Comparison of ENCODE assay signal across 8 cellular contexts in genomic region chr4:37826282-37827029, GRCh38. TPM values are rescaled to one million over a fixed set of nuclear protein-coding genes. Genes with fewer than 3 reads are reported as not detected.
DNase-seq lines count a peak whose midpoint lies in the region; ATAC-seq and TF ChIP-seq lines count a peak whose summit lies in the region.

Gene PGM2 (plus strand): TSS chr4:37826686. CDS start chr4:37826733, 47 bp downstream.

- no peak within 1 kb of the TSS for H4K8ac ChIP-seq in H9 (replicated peaks; ENCODE audit: insufficient read length, low read depth, low read length)

- H3K56ac ChIP-seq in H9 (ENCODE audit: insufficient read length, low read depth, low read length), result no peak within 1 kb of the TSS

- H3K79me1 ChIP-seq in H9 (ENCODE audit: insufficient read depth, low read depth, low read length, poor library complexity, severe bottlenecking), result no peaks in the 10 kb centered on the region

- DNase-seq in GM03348 (ENCODE audit: low spot score), result peak; percentile 94
- peak; percentile 92 for DNase-seq in H9
- DNase-seq in MG63, result peak; percentile 86
- DNase-seq in SK-N-DZ (ENCODE audit: low spot score), result peak; percentile 73
- peak; percentile 92 for DNase-seq in activated naive CD4-positive, alpha-beta T cell treated with anti-CD3 and anti-CD28 coated beads for 36 hours
- DNase-seq in globus pallidus (ENCODE audit: low spot score), result peak; percentile 77
- DNase-seq in omental fat pad (ENCODE audit: low spot score), result peak; percentile 68
- DNase-seq in testis, result peak; percentile 92

- H2BK20ac ChIP-seq in H9 (ENCODE audit: low read depth, low read length, poor library complexity, severe bottlenecking), result no peak within 1 kb of the TSS

- peak; percentile 58 for TF ChIP-seq POLR2A in testis (IDR thresholded peaks at IDR 0.05)

- peaks cover 24% of the 10 kb centered on the region for H3K27me3 Mint-ChIP-seq in H9 (ENCODE audit: low read depth)
- H3K27me3 Mint-ChIP-seq in activated naive CD4-positive, alpha-beta T cell treated with anti-CD3 and anti-CD28 coated beads for 36 hours (ENCODE audit: low read depth), result no peaks in the 10 kb centered on the region

- peak within 1 kb of the TSS; percentile 76 for H3K14ac ChIP-seq in H9 (ENCODE audit: insufficient read depth, low read length)

- CTCF ChIA-PET in activated naive CD4-positive, alpha-beta T cell treated with anti-CD3 and anti-CD28 coated beads for 36 hours (lab: Charles Lee), result interaction anchor here (0.9 to 1.4 kb wide), 2 partner anchors 22 to 25 kb away, joined by 3 read pairs; no protein-coding TSS in a partner anchor

- H3K27me3 ChIP-seq in H9 (ENCODE audit: insufficient read depth, low read length), result no peaks in the 10 kb centered on the region; the same call in 1 of the 2 replicates
- H3K27me3 ChIP-seq in MG63, result no peaks in the 10 kb centered on the region
- no peaks in the 10 kb centered on the region for H3K27me3 ChIP-seq in testis

- H3T11ph ChIP-seq in H9 (ENCODE audit: low read length), result no peak within 1 kb of the TSS

- H3K4me1 ChIP-seq in H9 (ENCODE audit: insufficient read depth, low read length) (0 out of 2 replicates have a peak, but pooled peaks cover 2% of the 10 kb centered on the region), testis (peaks cover 20% of the 10 kb centered on the region)

- H3K18ac ChIP-seq in H9 (ENCODE audit: insufficient read length, low read depth, low read length), result peak within 1 kb of the TSS; percentile 66

- no peak within 1 kb of the TSS for H2BK5ac ChIP-seq in H9 (ENCODE audit: insufficient read length, low read length)

- peak within 1 kb of the TSS; percentile 78 for H3K4me2 ChIP-seq in H9 (ENCODE audit: insufficient read depth, insufficient read length, low read length)

- no peak within 1 kb of the TSS for H4K91ac ChIP-seq in H9 (ENCODE audit: insufficient read length, low read depth, low read length)

- peaks cover 16% of the 10 kb centered on the region for H3K23me2 ChIP-seq in H9 (ENCODE audit: insufficient read length, low read depth, low read length, poor library complexity, severe bottlenecking)

- no peaks in the 10 kb centered on the region for H3K79me2 ChIP-seq in H9 (ENCODE audit: insufficient read depth, low read length)

- peak within 1 kb of the TSS; percentile 81 to 85 for H3K4me3 Mint-ChIP-seq in H9
- peak within 1 kb of the TSS; percentile 100 for H3K4me3 Mint-ChIP-seq in activated naive CD4-positive, alpha-beta T cell treated with anti-CD3 and anti-CD28 coated beads for 36 hours

- no peaks in the 10 kb centered on the region for H4K20me1 ChIP-seq in H9 (ENCODE audit: control insufficient read depth, insufficient read depth, insufficient read length)

- peaks cover 17 to 21% of the 10 kb centered on the region in 2 experiments for H3K4me1 Mint-ChIP-seq in H9
- peaks cover 33% of the 10 kb centered on the region for H3K4me1 Mint-ChIP-seq in activated naive CD4-positive, alpha-beta T cell treated with anti-CD3 and anti-CD28 coated beads for 36 hours (ENCODE audit: low read depth)

- peaks cover 11 to 17% (median 17%) of the 10 kb centered on the region in 3 experiments; a peak in 6 of 7 replicates for H3K36me3 Mint-ChIP-seq in H9 (ENCODE audit: insufficient read depth in 1 of 3, low read depth in 3 of 3)
- peaks cover 25% of the 10 kb centered on the region for H3K36me3 Mint-ChIP-seq in activated naive CD4-positive, alpha-beta T cell treated with anti-CD3 and anti-CD28 coated beads for 36 hours (ENCODE audit: low read depth)

- H3K9me3 Mint-ChIP-seq in H9, result no peaks in the 10 kb centered on the region; a peak in 1 of 5 replicates
- H3K9me3 Mint-ChIP-seq in activated naive CD4-positive, alpha-beta T cell treated with anti-CD3 and anti-CD28 coated beads for 36 hours, result no peaks in the 10 kb centered on the region

- H3K27ac Mint-ChIP-seq in H9, result peak within 1 kb of the TSS; percentile 24 to 58 (median 37); a peak in 5 of 7 replicates
- H3K27ac Mint-ChIP-seq in activated naive CD4-positive, alpha-beta T cell treated with anti-CD3 and anti-CD28 coated beads for 36 hours, result peak within 1 kb of the TSS; percentile 91

- intact Hi-C loops in activated naive CD4-positive, alpha-beta T cell treated with anti-CD3 and anti-CD28 coated beads for 36 hours (cut with micrococcal nuclease), result loop anchor here (1.0 to 10.0 kb wide), 8 partner anchors 10 to 1502 kb away; partner anchors contain the start of genes RELL1 and TBC1D1
- intact Hi-C loops in testis (cut with DNase I; ENCODE audit: low total_unique reads), result no loop called here

- H3K9ac ChIP-seq in H9 (ENCODE audit: extremely low read depth, insufficient read length, low read length), result peak within 1 kb of the TSS; percentile 61

- no peak within 1 kb of the TSS for H2AK5ac ChIP-seq in H9 (ENCODE audit: insufficient read length, low read length)

- TF ChIP-seq CTCF in H9 (conservative IDR thresholded peaks at IDR 0.05) (no peak), omental fat pad (IDR thresholded peaks at IDR 0.05) (no peak), testis (IDR thresholded peaks at IDR 0.05) (peak in 1 of 3 experiments; percentile 13)

- WGBS in H9 (ENCODE audit: extremely low coverage, insufficient read length, low lambda C conversion rate), result no CpG with 5 or more reads among the region's 57 CpGs
- WGBS in testis, 2 donors, result 0 to 1% methylated on average over 3 to 50 of the region's 57 CpGs

- ATAC-seq in omental fat pad (ENCODE audit: low FRiP score), result peak; percentile 94

- no peak within 1 kb of the TSS for H3K27ac ChIP-seq in H9 (ENCODE audit: insufficient read length, low read depth, low read length)
- peak within 1 kb of the TSS; percentile 78 to 88 for H3K27ac ChIP-seq in testis

- H3K36me3 ChIP-seq in MG63 (peaks cover 6% of the 10 kb centered on the region; the same call in 1 of the 2 replicates), testis (ENCODE audit: low read depth, missing control alignments) (no peaks in the 10 kb centered on the region)

- H3K4me3 ChIP-seq in MG63, result peak within 1 kb of the TSS; percentile 84
- peak within 1 kb of the TSS; percentile 86 to 91 for H3K4me3 ChIP-seq in testis

- no peak within 1 kb of the TSS for H2BK15ac ChIP-seq in H9 (ENCODE audit: low read depth, low read length)

- no peak within 1 kb of the TSS for H4K5ac ChIP-seq in H9 (ENCODE audit: insufficient read length, low read depth, low read length)

- H2BK12ac ChIP-seq in H9 (ENCODE audit: insufficient read length, low read depth, low read length), result no peak within 1 kb of the TSS

- H2AFZ ChIP-seq in H9 (ENCODE audit: low read length), result peak within 1 kb of the TSS; percentile 97

- H3K23ac ChIP-seq in H9 (ENCODE audit: insufficient read length, low read depth, low read length), result no peak within 1 kb of the TSS

- H3K9me3 ChIP-seq in H9 (ENCODE audit: control insufficient read depth, low read depth, low read length) (no peaks in the 10 kb centered on the region), MG63 (no peaks in the 10 kb centered on the region), testis (no peaks in the 10 kb centered on the region)

- H3K4ac ChIP-seq in H9 (ENCODE audit: low read depth, low read length), result no peak within 1 kb of the TSS

- H2BK120ac ChIP-seq in H9 (ENCODE audit: low read depth, low read length, poor library complexity, severe bottlenecking), result no peak within 1 kb of the TSS

RNA-seq across cellular contexts. Expression of gene PGM2, which starts in this region (rescaled TPM):
- total RNA-seq in H9 (2021) (26.6 and 30.4 TPM in 2 replicates), omental fat pad (10 to 100 TPM; 15.9 to 34.0 (median 26.2) TPM), testis (10 to 100 TPM; 27.0 to 29.1 TPM)
- total RNA-seq in MG63 (2014; rRNA removed; shearing (Covaris generic); ENCODE audit: low replicate concordance), result 20.1 and 26.8 TPM in 2 replicates
- polyA plus RNA-seq in SK-N-DZ (2014; cell fraction: cytosol; rRNA removed), result 23.6 and 34.1 TPM in 2 replicates
- 20.3 and 24.4 TPM in 2 replicates for polyA plus RNA-seq in SK-N-DZ (2014; cell fraction: nucleus; rRNA removed)
- 10 to 100 TPM; 53.7 to 53.9 TPM for total RNA-seq in activated naive CD4-positive, alpha-beta T cell treated with anti-CD3 and anti-CD28 coated beads for 36 hours
- 12.9 TPM for polyA plus RNA-seq in testis (ENCODE audit: insufficient read depth, low read depth, low replicate concordance)
